Comparison of ENCODE assay signal across 16 cellular contexts in the genomic region with DNA sequence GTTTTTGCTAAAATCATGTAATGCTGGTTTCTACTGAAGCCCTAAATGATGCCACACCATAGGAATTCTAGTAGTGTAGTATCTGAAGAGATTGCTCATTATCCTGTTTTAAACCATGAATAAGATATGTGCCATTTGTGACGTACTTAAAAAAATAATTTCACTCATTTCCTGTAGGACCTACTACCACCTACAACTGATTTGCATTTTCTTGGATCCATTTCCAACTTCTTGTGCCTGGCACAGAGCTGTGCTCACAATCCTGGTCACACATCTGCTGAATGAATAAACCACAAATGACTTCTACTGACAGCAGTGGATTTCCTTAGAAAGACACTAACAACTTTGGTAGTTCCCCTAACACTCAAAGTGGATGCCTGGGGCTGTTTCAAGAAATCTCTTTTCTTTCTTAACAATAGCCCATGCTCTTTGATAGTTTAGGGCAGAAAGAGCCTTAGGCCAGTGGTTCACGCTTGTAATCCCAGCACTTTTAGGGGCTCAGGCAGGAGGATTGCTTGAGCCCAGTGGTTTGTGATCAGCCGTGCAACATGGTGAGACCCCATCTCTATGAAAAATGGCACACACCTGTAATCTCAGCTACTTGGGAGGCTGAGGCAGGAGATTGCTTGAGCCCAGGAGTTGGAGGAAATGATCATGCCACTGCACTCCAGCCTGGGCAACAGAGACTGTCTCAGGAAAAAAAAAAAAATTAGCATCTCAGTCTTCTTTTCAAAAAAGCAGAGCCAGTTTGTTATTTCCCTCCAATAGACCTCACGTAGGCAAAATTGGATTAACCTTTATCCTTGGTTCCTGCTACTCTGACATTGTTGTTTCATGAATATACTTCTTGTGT. TPM values are rescaled to one million over a fixed set of nuclear protein-coding genes. Genes with fewer than 3 reads are reported as not detected.
A peak's percentile ranks its signal among the peaks of the same experiment; 100 is the strongest.
DNase-seq lines count a peak whose midpoint lies in the region; ATAC-seq, FAIRE-seq and TF ChIP-seq lines count a peak whose summit lies in the region.
"Had no signal": no experiment of that assay in that cellular context is flagged by ENCODE, and none has a peak within 500 bp of the region (broad histone marks: within the 10 kb centered on the region; RNA-seq: fewer than 3 reads in every experiment).

No MANE protein-coding gene starts in this region.

- H3K9me3 Mint-ChIP-seq in natural killer cell treated with Interleukin-12 subunit alpha and Interleukin-12 subunit beta and Interleukin-15 and Interleukin-18, amount 100 ng/mL, for 72 hours, result no peaks in the 10 kb centered on the region
- H3K9me3 Mint-ChIP-seq in natural killer cell, result no peaks in the 10 kb centered on the region
- H3K9me3 Mint-ChIP-seq in stimulated activated naive CD8-positive, alpha-beta T cell treated with anti-CD3 and anti-CD28 coated beads, Interleukin-15, amount 100 ng/mL, for 72 hours, result no peaks in the 10 kb centered on the region
- H3K9me3 Mint-ChIP-seq: CD4-positive, alpha-beta T cell; IgD-negative memory B cell had no signal

- no peak overlapping the region for H3K27ac ChIP-seq in PC-3 (ENCODE audit: low read length)
- H3K27ac ChIP-seq in endothelial cell of umbilical vein (ENCODE audit: insufficient read depth, low read depth, low read length), result peak overlapping the region; percentile 60
- H3K27ac ChIP-seq: ascending aorta, ovary had no signal

- no peaks in the 10 kb centered on the region for H3K36me3 ChIP-seq in PC-3 (ENCODE audit: low read depth, low read length)
- no peaks in the 10 kb centered on the region for H3K36me3 ChIP-seq in endothelial cell of umbilical vein (ENCODE audit: control insufficient read depth in 2 of 2, extremely low read depth in 1 of 2, insufficient read depth in 2 of 2, low read length in 2 of 2)
- H3K36me3 ChIP-seq: ascending aorta, ovary had no signal

- no peaks in the 10 kb centered on the region for H3K9me2 ChIP-seq in PC-3 (replicated peaks; ENCODE audit: low read length)

- peak; percentile 56 for FAIRE-seq in endothelial cell of umbilical vein (lab: Jason Lieb, UNC)
- FAIRE-seq: frontal cortex had no signal

- H3K36me3 Mint-ChIP-seq in natural killer cell treated with Interleukin-12 subunit alpha and Interleukin-12 subunit beta and Interleukin-15 and Interleukin-18, amount 100 ng/mL, for 72 hours, result no peaks in the 10 kb centered on the region
- no peaks in the 10 kb centered on the region for H3K36me3 Mint-ChIP-seq in natural killer cell
- H3K36me3 Mint-ChIP-seq: IgD-negative memory B cell had no signal

- ATAC-seq in natural killer cell treated with Interleukin-12 subunit alpha and Interleukin-12 subunit beta and Interleukin-15 and Interleukin-18, amount 100 ng/mL, for 72 hours, result peak; percentile 65 to 84
- ATAC-seq in natural killer cell (no peak), PC-3 (peak; percentile 18; the same call in 1 of the 2 replicates), HG02884 (IDR thresholded peaks at IDR 0.05; ENCODE audit: unreplicated experiment) (no peak)
- ATAC-seq in stimulated activated naive CD8-positive, alpha-beta T cell treated with anti-CD3 and anti-CD28 coated beads, Interleukin-15, amount 100 ng/mL, for 72 hours, result peak; percentile 85
- ATAC-seq: left ventricle myocardium superior had no signal

- BruUV-seq in PC-3 (replicated peaks; lab: Mats Ljungman, UMichigan), result no TSS peak
- TSS peak; percentile 82 for BruUV-seq in endothelial cell of umbilical vein (replicated peaks; lab: Mats Ljungman, UMichigan)

- H3K9me3 ChIP-seq in PC-3 (ENCODE audit: low read length), result no peaks in the 10 kb centered on the region
- no peaks in the 10 kb centered on the region for H3K9me3 ChIP-seq in endothelial cell of umbilical vein (replicated peaks; ENCODE audit: control insufficient read depth, insufficient read depth, low read length)
- H3K9me3 ChIP-seq: ascending aorta, ovary had no signal

- peaks cover 24 to 31% of the 10 kb centered on the region in 2 donors for H3K27me3 Mint-ChIP-seq in natural killer cell treated with Interleukin-12 subunit alpha and Interleukin-12 subunit beta and Interleukin-15 and Interleukin-18, amount 100 ng/mL, for 72 hours
- peaks cover 11 to 32% of the 10 kb centered on the region in 2 donors for H3K27me3 Mint-ChIP-seq in natural killer cell (ENCODE audit: low read depth in 2 of 2)
- H3K27me3 Mint-ChIP-seq in stimulated activated naive CD8-positive, alpha-beta T cell treated with anti-CD3 and anti-CD28 coated beads, Interleukin-15, amount 100 ng/mL, for 72 hours, result peaks cover 7% of the 10 kb centered on the region
- H3K27me3 Mint-ChIP-seq: IgD-negative memory B cell had no signal

- H3K27ac Mint-ChIP-seq in natural killer cell treated with Interleukin-12 subunit alpha and Interleukin-12 subunit beta and Interleukin-15 and Interleukin-18, amount 100 ng/mL, for 72 hours, result peak overlapping the region; percentile 55 to 56
- no peak overlapping the region for H3K27ac Mint-ChIP-seq in natural killer cell
- no peak overlapping the region for H3K27ac Mint-ChIP-seq in stimulated activated naive CD8-positive, alpha-beta T cell treated with anti-CD3 and anti-CD28 coated beads, Interleukin-15, amount 100 ng/mL, for 72 hours
- H3K27ac Mint-ChIP-seq: CD4-positive, alpha-beta T cell; IgD-negative memory B cell had no signal

- no peaks in the 10 kb centered on the region for H4K20me1 ChIP-seq in PC-3 (ENCODE audit: low read length)
- H4K20me1 ChIP-seq in endothelial cell of umbilical vein (replicated peaks; ENCODE audit: control insufficient read depth, extremely low read depth, insufficient read depth, low read length), result no peaks in the 10 kb centered on the region

- H3K9me1 ChIP-seq in endothelial cell of umbilical vein (replicated peaks; ENCODE audit: control insufficient read depth, extremely low read depth, insufficient read depth, low read length), result peaks cover 2% of the 10 kb centered on the region

- H3K9ac ChIP-seq in PC-3 (ENCODE audit: low read length) (no peak overlapping the region), endothelial cell of umbilical vein (replicated peaks; ENCODE audit: extremely low read depth, insufficient read depth, low read length) (peak overlapping the region; percentile 33)

- H2AFZ ChIP-seq in PC-3 (ENCODE audit: low read length), result no peak overlapping the region
- H2AFZ ChIP-seq in endothelial cell of umbilical vein (ENCODE audit: low read depth, low read length), result no peak overlapping the region

- H3K27me3 ChIP-seq in PC-3 (ENCODE audit: low read length) (no peaks in the 10 kb centered on the region), endothelial cell of umbilical vein (ENCODE audit: control insufficient read depth in 2 of 2, insufficient read depth in 2 of 2, low read length in 2 of 2) (no peaks in the 10 kb centered on the region)
- H3K27me3 ChIP-seq: ascending aorta, ovary had no signal

- H3K4me1 Mint-ChIP-seq in natural killer cell treated with Interleukin-12 subunit alpha and Interleukin-12 subunit beta and Interleukin-15 and Interleukin-18, amount 100 ng/mL, for 72 hours (ENCODE audit: low read depth in 2 of 2), result peaks cover 17 to 18% of the 10 kb centered on the region in 2 donors
- no peaks in the 10 kb centered on the region for H3K4me1 Mint-ChIP-seq in natural killer cell
- H3K4me1 Mint-ChIP-seq in stimulated activated naive CD8-positive, alpha-beta T cell treated with anti-CD3 and anti-CD28 coated beads, Interleukin-15, amount 100 ng/mL, for 72 hours, result peaks cover 16% of the 10 kb centered on the region

- H3K79me2 ChIP-seq in PC-3 (ENCODE audit: low read length) (no peaks in the 10 kb centered on the region), endothelial cell of umbilical vein (ENCODE audit: control insufficient read depth, insufficient read depth, low read length) (no peaks in the 10 kb centered on the region)

- CTCF ChIA-PET in PC-3 (lab: Charles Lee), result no interaction called here
- CTCF ChIA-PET in endothelial cell of umbilical vein (lab: Charles Lee), result interaction anchor here (0.9 to 1.0 kb wide), 2 partner anchors 11 to 48 kb away, joined by 3 to 5 read pairs; no protein-coding TSS in a partner anchor

- dilution Hi-C loops in endothelial cell of umbilical vein (cut with MboI; ENCODE audit: extremely low pct_ligation_motif_present, low sequenced_read_pairs), result no loop called here

- DNase-seq in natural killer cell treated with Interleukin-12 subunit alpha and Interleukin-12 subunit beta and Interleukin-15 and Interleukin-18, amount 100 ng/mL, for 72 hours (ENCODE audit: low spot score), result no peak
- no peak for DNase-seq in natural killer cell
- peak; percentile 26 for DNase-seq in PC-3
- DNase-seq in endothelial cell of umbilical vein (ENCODE audit: low read depth, low spot score), result peak; percentile 51
- DNase-seq in stimulated activated naive CD8-positive, alpha-beta T cell treated with anti-CD3 and anti-CD28 coated beads, Interleukin-15, amount 100 ng/mL, for 72 hours, result no peak
- no peak for DNase-seq in SHP77 treated with DMSO at 0.1 percent for 48 hours (lab: John Stamatoyannopoulos, UW)
- no peak for DNase-seq in NCI-H774 (lab: John Stamatoyannopoulos, UW)
- DNase-seq: activated CD4-positive, CD25-positive, alpha-beta regulatory T cell treated with anti-CD3 and anti-CD28 coated beads, Interleukin-2, amount 50 U/mL, for 72 hours; CD4-positive, alpha-beta T cell; left ventricle myocardium superior; ovary; RPMI8226 had no signal

- no peak for TF ChIP-seq POLR2A in endothelial cell of umbilical vein (IDR thresholded peaks at IDR 0.05; ENCODE audit: low read depth, low read length)

- H3K4me1 ChIP-seq in PC-3 (ENCODE audit: insufficient read depth, low read length) (no peaks in the 10 kb centered on the region), endothelial cell of umbilical vein (ENCODE audit: control insufficient read depth, extremely low read depth, insufficient read depth, low read length) (peaks cover 8% of the 10 kb centered on the region)
- H3K4me1 ChIP-seq: ascending aorta had no signal

- H3K4me3 ChIP-seq in PC-3 (ENCODE audit: low read length) (no peak overlapping the region), endothelial cell of umbilical vein (replicated peaks in 1 of 3; ENCODE audit: insufficient read depth in 1 of 3, low read depth in 1 of 3, low read length in 3 of 3) (no peak overlapping the region)
- H3K4me3 ChIP-seq: ascending aorta, ovary had no signal

- no peaks in the 10 kb centered on the region for H3F3A ChIP-seq in PC-3 (ENCODE audit: low read length, unreplicated experiment)

- H3K4me3 Mint-ChIP-seq in natural killer cell treated with Interleukin-12 subunit alpha and Interleukin-12 subunit beta and Interleukin-15 and Interleukin-18, amount 100 ng/mL, for 72 hours, result peak overlapping the region; percentile 58
- no peak overlapping the region for H3K4me3 Mint-ChIP-seq in natural killer cell
- peak overlapping the region in 1 of 2 donors; percentile 29 for H3K4me3 Mint-ChIP-seq in stimulated activated naive CD8-positive, alpha-beta T cell treated with anti-CD3 and anti-CD28 coated beads, Interleukin-15, amount 100 ng/mL, for 72 hours
- H3K4me3 Mint-ChIP-seq: CD4-positive, alpha-beta T cell; IgD-negative memory B cell had no signal

- TF ChIP-seq CTCF in natural killer cell (IDR thresholded peaks at IDR 0.05) (no peak), PC-3 (conservative IDR thresholded peaks at IDR 0.05; ENCODE audit: low read depth, low read length) (no peak), endothelial cell of umbilical vein (IDR thresholded peaks at IDR 0.05; ENCODE audit: extremely low read depth in 1 of 2, insufficient read depth in 1 of 2, low read depth in 1 of 2, low read length in 2 of 2) (no peak)

- H3K4me2 ChIP-seq in PC-3 (ENCODE audit: low read length), result no peak overlapping the region
- peak overlapping the region; percentile 25 for H3K4me2 ChIP-seq in endothelial cell of umbilical vein (ENCODE audit: insufficient read depth, low read length)

- POLR2A ChIA-PET in PC-3 (lab: Charles Lee; ENCODE audit: unreplicated experiment) (no interaction called here), endothelial cell of umbilical vein (lab: Charles Lee) (interaction anchor here (0.7 kb wide), 1 partner anchor 104 kb away, joined by 3 read pairs; a partner anchor contains a TSS)

- intact Hi-C loops in natural killer cell (cut with micrococcal nuclease), result no loop called here
- intact Hi-C loops in PC-3 (cut with micrococcal nuclease), result no loop called here
- intact Hi-C loops in endothelial cell of umbilical vein (cut with micrococcal nuclease), result loop anchor here (1.0 kb wide), 1 partner anchor 45 kb away; no protein-coding TSS in a partner anchor

RNA-seq across cellular contexts. Expression of a gene that starts 13.0 kb away (rescaled TPM):
- 100 to 1,000 TPM in 1 of 2 donors, 10 to 100 TPM in 1; 46.6 to 137 TPM for total RNA-seq in natural killer cell treated with Interleukin-12 subunit alpha and Interleukin-12 subunit beta and Interleukin-15 and Interleukin-18, amount 100 ng/mL, for 72 hours
- total RNA-seq in natural killer cell, result 1 to 10 TPM in 2 of 3 donors, under 1 TPM in 1; 0.25 to 3.6 (median 1.2) TPM
- total RNA-seq in PC-3 (2014; rRNA removed), result 4.3 and 5.5 TPM in 2 replicates
- 0.25 and 1.9 TPM in 2 replicates for total RNA-seq in endothelial cell of umbilical vein
- polyA plus RNA-seq in endothelial cell of umbilical vein, result 0.69 and 1.3 TPM in 2 replicates
- polyA plus RNA-seq in endothelial cell of umbilical vein (2011; cell fraction: cytosol; rRNA removed), result 0.39 and 0.62 TPM in 2 replicates
- 0.68 and 0.84 TPM in 2 replicates for polyA plus RNA-seq in endothelial cell of umbilical vein (2011; cell fraction: nucleus; rRNA removed)
- polyA plus RNA-seq in endothelial cell of umbilical vein (2012), result 0.68 TPM in 1 of 2 replicates, not detected in the other
- polyA minus RNA-seq in endothelial cell of umbilical vein, result not detected in 2 replicates
- polyA minus RNA-seq in endothelial cell of umbilical vein (2011; cell fraction: cytosol; rRNA and poly(A)+ RNA removed), result not detected
- 0.29 and 0.96 TPM in 2 replicates for polyA minus RNA-seq in endothelial cell of umbilical vein (2011; cell fraction: nucleus; rRNA and poly(A)+ RNA removed)

Comparison
In these comparisons a context has a peak if more than half of its experiments do, and no peak if none do; other contexts are left out.
1. ATAC-seq: peak in natural killer cell treated with Interleukin-12 subunit alpha and Interleukin-12 subunit beta and Interleukin-15 and Interleukin-18, amount 100 ng/mL, for 72 hours (2 of 2), PC-3 (single experiment) and stimulated activated naive CD8-positive, alpha-beta T cell treated with anti-CD3 and anti-CD28 coated beads, Interleukin-15, amount 100 ng/mL, for 72 hours (single experiment); none in natural killer cell (0 of 3) and HG02884 (single experiment).
2. H3K27ac Mint-ChIP-seq: peak in natural killer cell treated with Interleukin-12 subunit alpha and Interleukin-12 subunit beta and Interleukin-15 and Interleukin-18, amount 100 ng/mL, for 72 hours (2 of 2); none in natural killer cell (0 of 2) and stimulated activated naive CD8-positive, alpha-beta T cell treated with anti-CD3 and anti-CD28 coated beads, Interleukin-15, amount 100 ng/mL, for 72 hours (0 of 2).
3. DNase-seq: peak in PC-3 (single experiment) and endothelial cell of umbilical vein (single experiment); none in natural killer cell treated with Interleukin-12 subunit alpha and Interleukin-12 subunit beta and Interleukin-15 and Interleukin-18, amount 100 ng/mL, for 72 hours (single experiment), natural killer cell (single experiment), stimulated activated naive CD8-positive, alpha-beta T cell treated with anti-CD3 and anti-CD28 coated beads, Interleukin-15, amount 100 ng/mL, for 72 hours (0 of 2), SHP77 treated with DMSO at 0.1 percent for 48 hours (single experiment) and NCI-H774 (single experiment).